26 cellular contexts compared by ENCODE assay signal in genomic region chr1:180201451-180202200, GRCh38. TPM values are rescaled to one million over a fixed set of nuclear protein-coding genes. Genes with fewer than 3 reads are reported as not detected.
"Had no signal": no experiment of that assay in that cellular context is flagged by ENCODE, and none has a peak within 500 bp of the region (broad histone marks: within the 10 kb centered on the region; RNA-seq: fewer than 3 reads in every experiment).

No MANE protein-coding gene starts in this region.

- H3K4me3 Mint-ChIP-seq: activated CD8-positive, alpha-beta T cell treated with anti-CD3 and anti-CD28 coated beads for 36 hours; activated naive CD4-positive, alpha-beta T cell treated with anti-CD3 and anti-CD28 coated beads, Interleukin-2, amount 50 U/mL, for 24 hours had no signal

- ATAC-seq: activated CD4-positive, CD25-positive, alpha-beta regulatory T cell treated with anti-CD3 and anti-CD28 coated beads, Interleukin-2, amount 50 U/mL, for 24 hours; activated CD8-positive, alpha-beta T cell treated with anti-CD3 and anti-CD28 coated beads for 36 hours; SK-N-SH treated with all-trans-retinoic acid at 6 μM for 48 hours had no signal

- H3K27me3 Mint-ChIP-seq: activated CD8-positive, alpha-beta T cell treated with anti-CD3 and anti-CD28 coated beads for 36 hours; activated naive CD4-positive, alpha-beta T cell treated with anti-CD3 and anti-CD28 coated beads, Interleukin-2, amount 50 U/mL, for 24 hours had no signal

- H3K36me3 ChIP-seq: breast epithelium had no signal

- H3K27ac ChIP-seq: breast epithelium, SJSA1 had no signal

- H3K9me3 ChIP-seq: breast epithelium, MG63, SJSA1 had no signal

- H3K4me3 ChIP-seq: breast epithelium, MG63, SJSA1 had no signal

- H3K4me1 Mint-ChIP-seq: activated naive CD4-positive, alpha-beta T cell treated with anti-CD3 and anti-CD28 coated beads, Interleukin-2, amount 50 U/mL, for 24 hours had no signal

- FAIRE-seq: RCC 7860 had no signal

- DNase-seq: activated CD4-positive, alpha-beta T cell treated with anti-CD3 and anti-CD28 coated beads for 4 hours; activated CD8-positive, alpha-beta memory T cell treated with anti-CD3 and anti-CD28 coated beads, Interleukin-2, amount 50 U/mL, for 48 hours; activated CD8-positive, alpha-beta T cell treated with anti-CD3 and anti-CD28 coated beads for 36 hours; activated effector memory CD4-positive, alpha-beta T cell treated with Interleukin-2 at 50 U/mL for 16 hours; activated naive CD4-positive, alpha-beta T cell; activated T-cell treated with anti-CD3 and anti-CD28 coated beads, Interleukin-2, amount 50 U/mL, for 1 hour; aorta; caudate nucleus; MG63; NCI-H1092 treated with DMSO at 0.1 percent for 48 hours; NCI-H1417 treated with DMSO at 0.1 percent for 48 hours; NCI-H1694; NCI-H2029; NCI-H345; NCI-H510A; NCI-H526 treated with DMSO at 0.1 percent for 48 hours; NK-92 treated with Interleukin-12 subunit alpha and Interleukin-12 subunit beta, amount 100 ng/mL, for 24 hours; SHP77; SW 1271 had no signal

- H3K9me3 Mint-ChIP-seq: activated CD8-positive, alpha-beta T cell treated with anti-CD3 and anti-CD28 coated beads for 36 hours; activated naive CD4-positive, alpha-beta T cell treated with anti-CD3 and anti-CD28 coated beads, Interleukin-2, amount 50 U/mL, for 24 hours had no signal

- H3K36me3 Mint-ChIP-seq: activated naive CD4-positive, alpha-beta T cell treated with anti-CD3 and anti-CD28 coated beads, Interleukin-2, amount 50 U/mL, for 24 hours had no signal

- H3K27me3 ChIP-seq: breast epithelium, MG63, SJSA1 had no signal

- H3K4me1 ChIP-seq: breast epithelium, SJSA1 had no signal

- H3K27ac Mint-ChIP-seq: activated CD8-positive, alpha-beta T cell treated with anti-CD3 and anti-CD28 coated beads for 36 hours; activated naive CD4-positive, alpha-beta T cell treated with anti-CD3 and anti-CD28 coated beads, Interleukin-2, amount 50 U/mL, for 24 hours had no signal

RNA-seq across cellular contexts. Expression of gene LHX4, which starts 28.4 kb away (rescaled TPM):
- total RNA-seq: activated CD8-positive, alpha-beta T cell treated with anti-CD3 and anti-CD28 coated beads for 36 hours; aorta; breast epithelium; T-helper 1 cell treated with Interleukin-12 subunit alpha and Interleukin-12 subunit beta and Interleukin-4 antibody, amounts not matched to agents 30 ng/mL and 1 ng/mL, for 36 hours had no signal
